In the genomic region with DNA sequence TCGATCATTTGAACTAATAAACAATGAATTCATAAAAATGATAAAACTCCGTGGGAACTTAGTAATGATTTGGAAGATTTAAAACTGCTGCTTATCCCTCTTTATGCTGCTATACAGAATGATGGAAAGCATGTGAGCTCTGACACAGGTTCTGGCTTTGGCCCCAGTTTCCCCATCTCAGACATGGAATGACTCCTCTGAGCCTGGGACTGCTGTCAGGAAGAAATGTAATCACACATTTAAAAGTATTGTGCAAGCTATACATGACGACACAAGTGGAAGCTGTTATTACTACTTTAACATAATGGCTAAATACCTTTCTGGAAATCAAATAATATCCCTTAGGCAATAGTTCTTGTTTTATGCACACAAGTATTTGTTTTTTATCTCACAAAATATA, we compare ENCODE assay signal across 16 cellular contexts.
A peak's percentile ranks its signal among the peaks of the same experiment; 100 is the strongest.
DNase-seq lines count a peak whose midpoint lies in the region; ATAC-seq and TF ChIP-seq lines count a peak whose summit lies in the region.
"Had no signal": no experiment of that assay in that cellular context is flagged by ENCODE, and none has a peak within 500 bp of the region (broad histone marks: within the 10 kb centered on the region; RNA-seq: fewer than 3 reads in every experiment).

No MANE protein-coding gene starts in this region.

- H3K56ac ChIP-seq in IMR-90 (ENCODE audit: extremely low read depth, insufficient read depth, low read length): no peak overlapping the region

- H2BK15ac ChIP-seq in IMR-90 (ENCODE audit: low read depth, low read length): no peak overlapping the region

- CTCF ChIA-PET in IMR-90 (lab: Yijun Ruan, JAX): no interaction called here

- ATAC-seq in IMR-90 (ENCODE audit: low read depth) (no peak), esophagus mucosa (peak; percentile 23), HG02981 (IDR thresholded peaks at IDR 0.05; ENCODE audit: unreplicated experiment) (no peak)
- ATAC-seq: naive thymus-derived CD4-positive, alpha-beta T cell; stimulated activated memory B cell treated with anti-CD40 and anti-IgM and Interleukin-4, amounts not matched to agents 10 μg/mL and 1 μg/mL and 100 μg/mL, for 72 hours had no signal

- peak overlapping the region; percentile 57 to 93 (median 87) for H3K27ac Mint-ChIP-seq in nephron
- H3K27ac Mint-ChIP-seq in activated CD4-positive, alpha-beta T cell treated with anti-CD3 and anti-CD28 coated beads, Interleukin-2, amount 10 ng/mL, durations not matched to agents 24 days and 14 days: no peak overlapping the region
- H3K27ac Mint-ChIP-seq: naive thymus-derived CD4-positive, alpha-beta T cell; stimulated activated memory B cell treated with anti-CD40 and anti-IgM and Interleukin-4, amounts not matched to agents 10 μg/mL and 1 μg/mL and 100 μg/mL, for 72 hours; T-helper 1 cell treated with Interleukin-12 subunit alpha and Interleukin-12 subunit beta and Interleukin-4 antibody, amounts not matched to agents 30 μg/mL and 1 μg/mL, for 36 hours had no signal

- no peak overlapping the region for H3K4ac ChIP-seq in IMR-90 (ENCODE audit: low read depth, low read length)

- no peak overlapping the region for H2BK20ac ChIP-seq in IMR-90 (ENCODE audit: low read depth, low read length)

- H3K9me1 ChIP-seq in IMR-90 (ENCODE audit: insufficient read depth, low read length): no peaks in the 10 kb centered on the region

- H3K27ac ChIP-seq in IMR-90 (ENCODE audit: insufficient read depth, low read length) (no peak overlapping the region), colonic mucosa (no peak overlapping the region)
- H3K27ac ChIP-seq: tibial artery had no signal

- H3K79me1 ChIP-seq in IMR-90 (ENCODE audit: low read depth in 1 of 2, low read length in 2 of 2): no peaks in the 10 kb centered on the region

- no peak overlapping the region for H4K5ac ChIP-seq in IMR-90 (ENCODE audit: low read depth, low read length)

- no peak overlapping the region for H4K8ac ChIP-seq in IMR-90 (ENCODE audit: low read depth in 2 of 2, low read length in 2 of 2)

- H3K27me3 ChIP-seq in IMR-90 (ENCODE audit: control insufficient read depth, insufficient read depth, low read length) (0 out of 2 replicates have a peak, but pooled peaks cover 2% of the 10 kb centered on the region), colonic mucosa (peaks cover 4% of the 10 kb centered on the region)

- no peak for TF ChIP-seq POLR2A in IMR-90 (IDR thresholded peaks at IDR 0.05; ENCODE audit: low read depth, low read length)

- intact Hi-C loops in IMR-90 (cut with micrococcal nuclease): loop anchor here (1.0 kb wide), 1 partner anchor 176 kb away; no protein-coding TSS in a partner anchor
- intact Hi-C loops in activated CD4-positive, alpha-beta T cell treated with anti-CD3 and anti-CD28 coated beads, Interleukin-2, amount 10 ng/mL, durations not matched to agents 24 days and 14 days (cut with micrococcal nuclease): loop anchor here (5.0 kb wide), 1 partner anchor 172 kb away; no protein-coding TSS in a partner anchor
- intact Hi-C loops in colonic mucosa (cut with DNase I): loop anchor here (10.0 kb wide), 1 partner anchor 175 kb away; no protein-coding TSS in a partner anchor

- H3K9ac ChIP-seq in IMR-90 (ENCODE audit: low read depth, low read length): no peak overlapping the region
- no peak overlapping the region for H3K9ac ChIP-seq in colonic mucosa (ENCODE audit: low read depth in 2 of 2, low read length in 2 of 2)

- no peak overlapping the region for H3K18ac ChIP-seq in IMR-90 (ENCODE audit: low read depth, low read length)

- H3K4me3 ChIP-seq in AG09309 (ENCODE audit: control insufficient read depth, low read depth, low read length): no peak overlapping the region
- no peak overlapping the region for H3K4me3 ChIP-seq in IMR-90 (ENCODE audit: insufficient read depth, low read depth, low read length)
- no peak overlapping the region for H3K4me3 ChIP-seq in colonic mucosa
- H3K4me3 ChIP-seq: tibial artery had no signal

- H4K20me1 ChIP-seq in IMR-90 (ENCODE audit: insufficient read depth, low read length): no peaks in the 10 kb centered on the region

- H3K4me2 ChIP-seq in IMR-90 (ENCODE audit: low read depth, low read length): no peak overlapping the region

- H3K36me3 ChIP-seq in IMR-90 (ENCODE audit: control insufficient read depth, insufficient read depth, low read length): no peaks in the 10 kb centered on the region
- H3K36me3 ChIP-seq in colonic mucosa: no peaks in the 10 kb centered on the region
- H3K36me3 ChIP-seq: tibial artery had no signal

- dilution Hi-C loops in IMR-90 (cut with HindIII; ENCODE audit: low sequenced_read_pairs, unreplicated experiment): no loop called here

- H2AK5ac ChIP-seq in IMR-90 (ENCODE audit: low read depth, low read length): no peak overlapping the region

- H2AFZ ChIP-seq in IMR-90 (replicated peaks; ENCODE audit: low read length, poor library complexity): no peak overlapping the region

- H3K4me1 Mint-ChIP-seq in nephron: peaks cover 8% of the 10 kb centered on the region
- H3K4me1 Mint-ChIP-seq in activated CD4-positive, alpha-beta T cell treated with anti-CD3 and anti-CD28 coated beads, Interleukin-2, amount 10 ng/mL, durations not matched to agents 24 days and 14 days: peaks cover 12% of the 10 kb centered on the region

- no peaks in the 10 kb centered on the region for H3K9me3 ChIP-seq in IMR-90 (ENCODE audit: control insufficient read depth, insufficient read depth, low read length)
- no peaks in the 10 kb centered on the region for H3K9me3 ChIP-seq in colonic mucosa
- H3K9me3 ChIP-seq: tibial artery had no signal

- POLR2A ChIA-PET in IMR-90 (lab: Charles Lee; ENCODE audit: unreplicated experiment): no interaction called here

- no peak overlapping the region for H3K4me3 Mint-ChIP-seq in nephron
- no peak overlapping the region for H3K4me3 Mint-ChIP-seq in activated CD4-positive, alpha-beta T cell treated with anti-CD3 and anti-CD28 coated beads, Interleukin-2, amount 10 ng/mL, durations not matched to agents 24 days and 14 days
- H3K4me3 Mint-ChIP-seq: naive thymus-derived CD4-positive, alpha-beta T cell; stimulated activated memory B cell treated with anti-CD40 and anti-IgM and Interleukin-4, amounts not matched to agents 10 μg/mL and 1 μg/mL and 100 μg/mL, for 72 hours; T-helper 1 cell treated with Interleukin-12 subunit alpha and Interleukin-12 subunit beta and Interleukin-4 antibody, amounts not matched to agents 30 μg/mL and 1 μg/mL, for 36 hours had no signal

- in situ Hi-C loops in IMR-90 (cut with MboI; ENCODE audit: low sequenced_read_pairs): no loop called here

- H3K36me3 Mint-ChIP-seq in nephron (ENCODE audit: low read depth): no peaks in the 10 kb centered on the region
- no peaks in the 10 kb centered on the region for H3K36me3 Mint-ChIP-seq in activated CD4-positive, alpha-beta T cell treated with anti-CD3 and anti-CD28 coated beads, Interleukin-2, amount 10 ng/mL, durations not matched to agents 24 days and 14 days (ENCODE audit: low read depth)
- H3K36me3 Mint-ChIP-seq: naive thymus-derived CD4-positive, alpha-beta T cell; stimulated activated memory B cell treated with anti-CD40 and anti-IgM and Interleukin-4, amounts not matched to agents 10 μg/mL and 1 μg/mL and 100 μg/mL, for 72 hours had no signal

- no peak for TF ChIP-seq RAD21 in IMR-90 (IDR thresholded peaks at IDR 0.05; ENCODE audit: low read length)

- peaks cover 2% of the 10 kb centered on the region for H3K9me3 Mint-ChIP-seq in nephron
- H3K9me3 Mint-ChIP-seq in activated CD4-positive, alpha-beta T cell treated with anti-CD3 and anti-CD28 coated beads, Interleukin-2, amount 10 ng/mL, durations not matched to agents 24 days and 14 days: no peaks in the 10 kb centered on the region
- H3K9me3 Mint-ChIP-seq: T-helper 1 cell treated with Interleukin-12 subunit alpha and Interleukin-12 subunit beta and Interleukin-4 antibody, amounts not matched to agents 30 μg/mL and 1 μg/mL, for 36 hours had no signal

- BruUV-seq in IMR-90 (replicated peaks; lab: Mats Ljungman, UMichigan): no TSS peak

- H3K4me1 ChIP-seq in IMR-90 (ENCODE audit: control insufficient read depth, insufficient read depth, low read length): no peaks in the 10 kb centered on the region
- no peaks in the 10 kb centered on the region for H3K4me1 ChIP-seq in colonic mucosa

- H2BK120ac ChIP-seq in IMR-90 (ENCODE audit: low read depth, low read length): no peak overlapping the region

- no CpG with 5 or more reads among the region's 3 CpGs for WGBS in IMR-90 (ENCODE audit: extremely low coverage in 2 of 2, insufficient read length in 1 of 2), 2 experiments

- no peak overlapping the region for H3K23ac ChIP-seq in IMR-90 (ENCODE audit: low read depth, low read length)

- no peak overlapping the region for H2BK5ac ChIP-seq in IMR-90 (ENCODE audit: low read depth, low read length, poor library complexity, severe bottlenecking)

- no peak overlapping the region for H3K14ac ChIP-seq in IMR-90 (replicated peaks; ENCODE audit: low read depth, low read length)

- H4K91ac ChIP-seq in IMR-90 (ENCODE audit: insufficient read depth, low read depth, low read length): no peak overlapping the region

- H3K27me3 Mint-ChIP-seq in nephron (ENCODE audit: low read depth): no peaks in the 10 kb centered on the region
- peaks cover 34% of the 10 kb centered on the region for H3K27me3 Mint-ChIP-seq in activated CD4-positive, alpha-beta T cell treated with anti-CD3 and anti-CD28 coated beads, Interleukin-2, amount 10 ng/mL, durations not matched to agents 24 days and 14 days

- no peak for TF ChIP-seq CTCF in AG09309 (IDR thresholded peaks at IDR 0.05; ENCODE audit: control insufficient read depth, insufficient read depth, low read depth, low read length, missing control alignments)
- no peak for TF ChIP-seq CTCF in IMR-90 (conservative IDR thresholded peaks at IDR 0.05; ENCODE audit: low read depth, low read length)
- no peak for TF ChIP-seq CTCF in nephron (IDR thresholded peaks at IDR 0.05; ENCODE audit: unreplicated experiment in 3 of 3)
- no peak for TF ChIP-seq CTCF in colonic mucosa (IDR thresholded peaks at IDR 0.05)

- DNase-seq in AG09309 (ENCODE audit: low read depth) (peak; percentile 31), IMR-90 (peak; percentile 24), DMS 273 treated with DMSO at 0.1 percent for 48 hours (lab: John Stamatoyannopoulos, UW) (no peak), colonic mucosa (no peak)
- no peak for DNase-seq in activated CD4-positive, alpha-beta T cell treated with anti-CD3 and anti-CD28 coated beads, Interleukin-2, amount 10 ng/mL, durations not matched to agents 24 days and 14 days
- DNase-seq: central memory CD4-positive, alpha-beta T cell; effector CD8-positive, alpha-beta T cell; NCI-H2029 treated with DMSO at 0.1 percent for 48 hours; SHP77 treated with DMSO at 0.1 percent for 48 hours had no signal

- H2AK9ac ChIP-seq in IMR-90 (replicated peaks; ENCODE audit: low read depth, low read length, poor library complexity): no peak overlapping the region

TF ChIP-seq in IMR-90, 13 proteins besides CTCF, POLR2A, EP300 and RAD21:
- TF ChIP-seq FOS (IDR thresholded peaks at IDR 0.05; ENCODE audit: low read depth, low read length): no peak
- peak; percentile 63; the same call in 1 of the 2 replicates for TF ChIP-seq CEBPB (IDR thresholded peaks at IDR 0.05; ENCODE audit: low read depth, low read length)

Comparison
In these comparisons a context has a peak if more than half of its experiments do, and no peak if none do; other contexts are left out.
1. DNase-seq: peak in AG09309 (single experiment) and IMR-90 (single experiment); none in DMS 273 treated with DMSO at 0.1 percent for 48 hours (single experiment), activated CD4-positive, alpha-beta T cell treated with anti-CD3 and anti-CD28 coated beads, Interleukin-2, amount 10 ng/mL, durations not matched to agents 24 days and 14 days (single experiment) and colonic mucosa (single experiment).